ENCODE assay signal across 18 cellular contexts in genomic region chr11:46492540-46492939, GRCh38.
DNase-seq lines count a peak whose midpoint lies in the region; ATAC-seq and TF ChIP-seq lines count a peak whose summit lies in the region.
"Had no signal": no experiment of that assay in that cellular context is flagged by ENCODE, and none has a peak within 500 bp of the region (broad histone marks: within the 10 kb centered on the region; RNA-seq: fewer than 3 reads in every experiment).

No MANE protein-coding gene starts in this region.

- H3K4me1 Mint-ChIP-seq in mesothelial cell of epicardium = peaks cover 15% of the 10 kb centered on the region

- H3K4me2 ChIP-seq in parathyroid adenoma (ENCODE audit: low read length) = no peak overlapping the region
- H3K4me2 ChIP-seq: A549 had no signal

- H3K27me3 ChIP-seq in Peyer's patch = no peaks in the 10 kb centered on the region
- no peaks in the 10 kb centered on the region for H3K27me3 ChIP-seq in left ventricle myocardium inferior (ENCODE audit: low read depth)
- no peaks in the 10 kb centered on the region for H3K27me3 ChIP-seq in parathyroid adenoma (ENCODE audit: control insufficient read depth, insufficient read depth, low read length)
- H3K27me3 ChIP-seq: brain microvascular endothelial cell, right lobe of liver had no signal

- H3K4me3 ChIP-seq in Peyer's patch (no peak overlapping the region), left ventricle myocardium inferior (no peak overlapping the region), parathyroid adenoma (ENCODE audit: low read depth, low read length) (no peak overlapping the region)
- H3K4me3 ChIP-seq: A549, right lobe of liver had no signal

- peaks cover 0 to 22% (median 0%) of the 10 kb centered on the region in 4 donors for H3K4me1 ChIP-seq in Peyer's patch
- H3K4me1 ChIP-seq in left ventricle myocardium inferior = peaks cover 49% of the 10 kb centered on the region
- peaks cover 5% of the 10 kb centered on the region for H3K4me1 ChIP-seq in parathyroid adenoma
- H3K4me1 ChIP-seq: A549, right lobe of liver had no signal

- H3K9me3 ChIP-seq in Peyer's patch (no peaks in the 10 kb centered on the region), left ventricle myocardium inferior (replicated peaks) (no peaks in the 10 kb centered on the region), parathyroid adenoma (ENCODE audit: control insufficient read depth, low read length) (no peaks in the 10 kb centered on the region)
- H3K9me3 ChIP-seq: A549, right lobe of liver had no signal

- no peak overlapping the region for H3K4me3 Mint-ChIP-seq in mesothelial cell of epicardium
- H3K4me3 Mint-ChIP-seq: CD4-positive, CD25-positive, alpha-beta regulatory T cell; stimulated activated naive CD8-positive, alpha-beta T cell treated with anti-CD3 and anti-CD28 coated beads, Interleukin-15, amount 100 ng/mL, for 72 hours had no signal

- intact Hi-C loops in left ventricle myocardium inferior (cut with micrococcal nuclease) = no loop called here

- H3K27ac Mint-ChIP-seq in mesothelial cell of epicardium = no peak overlapping the region
- H3K27ac Mint-ChIP-seq: stimulated activated naive CD8-positive, alpha-beta T cell treated with anti-CD3 and anti-CD28 coated beads, Interleukin-15, amount 100 ng/mL, for 72 hours had no signal

- TF ChIP-seq CTCF in Peyer's patch (IDR thresholded peaks at IDR 0.05) = no peak
- no peak for TF ChIP-seq CTCF in left ventricle myocardium inferior (IDR thresholded peaks at IDR 0.05; ENCODE audit: borderline replicate concordance)
- no peak for TF ChIP-seq CTCF in parathyroid adenoma (IDR thresholded peaks at IDR 0.05)
- no peak for TF ChIP-seq CTCF in mesothelial cell of epicardium (IDR thresholded peaks at IDR 0.05; ENCODE audit: unreplicated experiment)

- no peaks in the 10 kb centered on the region for H3K27me3 Mint-ChIP-seq in mesothelial cell of epicardium (ENCODE audit: low read depth)
- H3K27me3 Mint-ChIP-seq: CD4-positive, CD25-positive, alpha-beta regulatory T cell; stimulated activated naive CD8-positive, alpha-beta T cell treated with anti-CD3 and anti-CD28 coated beads, Interleukin-15, amount 100 ng/mL, for 72 hours had no signal

- H3K9ac ChIP-seq in parathyroid adenoma = no peak overlapping the region

- peaks cover 9% of the 10 kb centered on the region for H3K79me2 ChIP-seq in parathyroid adenoma

- peak in 1 of 2 donors; percentile 26 for TF ChIP-seq POLR2A in Peyer's patch (IDR thresholded peaks at IDR 0.05)

- H3K36me3 ChIP-seq in Peyer's patch (peaks cover 0 to 9% (median 0%) of the 10 kb centered on the region in 3 donors), left ventricle myocardium inferior (peaks cover 10% of the 10 kb centered on the region), parathyroid adenoma (ENCODE audit: control insufficient read depth, insufficient read depth, low read length) (no peaks in the 10 kb centered on the region)

- H3K9me3 Mint-ChIP-seq in mesothelial cell of epicardium = no peaks in the 10 kb centered on the region
- H3K9me3 Mint-ChIP-seq: CD4-positive, CD25-positive, alpha-beta regulatory T cell; stimulated activated naive CD8-positive, alpha-beta T cell treated with anti-CD3 and anti-CD28 coated beads, Interleukin-15, amount 100 ng/mL, for 72 hours had no signal

- H3K27ac ChIP-seq in Peyer's patch = peak overlapping the region in 3 of 4 donors; percentile 50 to 78 (median 61)
- peak overlapping the region; percentile 69 for H3K27ac ChIP-seq in left ventricle myocardium inferior (replicated peaks)
- H3K27ac ChIP-seq in parathyroid adenoma = peak overlapping the region; percentile 24
- H3K27ac ChIP-seq: A549, brain microvascular endothelial cell, right lobe of liver had no signal

- H2AFZ ChIP-seq in parathyroid adenoma = no peak overlapping the region

- ATAC-seq in HG03108 (IDR thresholded peaks at IDR 0.05; ENCODE audit: unreplicated experiment) = no peak
- ATAC-seq: A549; HepG2; right lobe of liver; stimulated activated naive CD8-positive, alpha-beta T cell treated with anti-CD3 and anti-CD28 coated beads, Interleukin-15, amount 100 ng/mL, for 72 hours had no signal

- DNase-seq in AG08395 (ENCODE audit: low spot score) (peak; percentile 47), Peyer's patch (peak in 2 of 3 donors; percentile 63 to 77), left ventricle myocardium inferior (no peak), mesothelial cell of epicardium (ENCODE audit: low spot score in 2 of 2, unreplicated experiment in 2 of 2) (no peak), NCI-H2081 treated with DMSO at 0.1 percent for 48 hours (lab: John Stamatoyannopoulos, UW) (no peak)
- DNase-seq in stimulated activated naive CD4-positive, alpha-beta T cell (lab: John Stamatoyannopoulos, UW) = no peak
- DNase-seq: brain microvascular endothelial cell; CD4-positive, CD25-positive, alpha-beta regulatory T cell; cortex of kidney; foreskin melanocyte; HCEC 1CT; right lobe of liver; stimulated activated CD4-positive, alpha-beta T cell treated with anti-CD3 and anti-CD28 coated beads, Interleukin-2, amount 100 ng/mL, for 24 hours; stimulated activated naive CD8-positive, alpha-beta T cell treated with anti-CD3 and anti-CD28 coated beads, Interleukin-15, amount 100 ng/mL, for 72 hours had no signal

- H3K36me3 Mint-ChIP-seq in mesothelial cell of epicardium = peaks cover 4% of the 10 kb centered on the region

Comparison
In these comparisons a context has a peak if more than half of its experiments do, and no peak if none do; other contexts are left out.
1. DNase-seq: peak in AG08395 (single experiment) and Peyer's patch (2 of 3); none in left ventricle myocardium inferior (single experiment), stimulated activated naive CD4-positive, alpha-beta T cell (0 of 6), mesothelial cell of epicardium (0 of 2) and NCI-H2081 treated with DMSO at 0.1 percent for 48 hours (single experiment).
2. Peak in every context shown above with its lines, with median percentiles within 50 percentile points of each other: H3K27ac ChIP-seq.